10 cellular contexts compared by ENCODE assay signal in genomic region chr5:141757402-141757801, GRCh38.
DNase-seq lines count a peak whose midpoint lies in the region; ATAC-seq and TF ChIP-seq lines count a peak whose summit lies in the region.
"Had no signal": no experiment of that assay in that cellular context is flagged by ENCODE, and none has a peak within 500 bp of the region (broad histone marks: within the 10 kb centered on the region; RNA-seq: fewer than 3 reads in every experiment).

No MANE protein-coding gene starts in this region.

- POLR2A ChIA-PET in activated CD4-positive, alpha-beta memory T cell treated with anti-CD3 and anti-CD28 coated beads for 36 hours (lab: Charles Lee), result no interaction called here

- peaks cover 39% of the 10 kb centered on the region for H3K4me1 Mint-ChIP-seq in nephron progenitor cell
- peaks cover 5% of the 10 kb centered on the region for H3K4me1 Mint-ChIP-seq in activated CD4-positive, alpha-beta memory T cell treated with anti-CD3 and anti-CD28 coated beads for 36 hours (ENCODE audit: low read depth)

- no peak overlapping the region for H3K4me3 ChIP-seq in NB4 (ENCODE audit: low read depth, low read length)

- no peak for TF ChIP-seq POLR2A in NB4 (IDR thresholded peaks at IDR 0.05; ENCODE audit: extremely low read depth, insufficient read length)

- TF ChIP-seq CTCF in NB4 (IDR thresholded peaks at IDR 0.05; ENCODE audit: low read depth, low read length) (peak; percentile 24), nephron progenitor cell (IDR thresholded peaks at IDR 0.05) (peak; percentile 36)

- no peak overlapping the region for H3K4me3 Mint-ChIP-seq in nephron progenitor cell
- no peak overlapping the region for H3K4me3 Mint-ChIP-seq in activated CD4-positive, alpha-beta memory T cell treated with anti-CD3 and anti-CD28 coated beads for 36 hours
- H3K4me3 Mint-ChIP-seq: activated naive CD4-positive, alpha-beta T cell treated with anti-CD3 and anti-CD28 coated beads, Interleukin-2, amount 50 U/mL, for 24 hours had no signal

- H3K27me3 Mint-ChIP-seq in nephron progenitor cell (ENCODE audit: low read depth, poor library complexity), result peaks cover 98% of the 10 kb centered on the region
- H3K27me3 Mint-ChIP-seq in activated CD4-positive, alpha-beta memory T cell treated with anti-CD3 and anti-CD28 coated beads for 36 hours, result peaks cover 51% of the 10 kb centered on the region

- CTCF ChIA-PET in activated CD4-positive, alpha-beta memory T cell treated with anti-CD3 and anti-CD28 coated beads for 36 hours (lab: Charles Lee), result interaction anchor here (1.5 to 1.6 kb wide), 3 partner anchors 57 to 120 kb away, joined by 3 to 6 read pairs (median 5); no protein-coding TSS in a partner anchor

- intact Hi-C loops in activated CD4-positive, alpha-beta memory T cell treated with anti-CD3 and anti-CD28 coated beads for 36 hours (cut with micrococcal nuclease), result no loop called here

- H3K27ac Mint-ChIP-seq in nephron progenitor cell, result no peak overlapping the region
- H3K27ac Mint-ChIP-seq in activated CD4-positive, alpha-beta memory T cell treated with anti-CD3 and anti-CD28 coated beads for 36 hours, result no peak overlapping the region
- H3K27ac Mint-ChIP-seq: activated naive CD4-positive, alpha-beta T cell treated with anti-CD3 and anti-CD28 coated beads, Interleukin-2, amount 50 U/mL, for 24 hours had no signal

- H3K36me3 Mint-ChIP-seq in nephron progenitor cell (ENCODE audit: low read depth), result no peaks in the 10 kb centered on the region
- no peaks in the 10 kb centered on the region for H3K36me3 Mint-ChIP-seq in activated CD4-positive, alpha-beta memory T cell treated with anti-CD3 and anti-CD28 coated beads for 36 hours

- no peak for ATAC-seq in HG03439 (IDR thresholded peaks at IDR 0.05; ENCODE audit: unreplicated experiment)

- DNase-seq in Daoy (ENCODE audit: low read depth) (peak; percentile 54), NB4 (ENCODE audit: low read depth) (no peak), dermis blood vessel endothelial cell (peak; percentile 82), nephron progenitor cell (peak; percentile 26), OCI-M2 (lab: John Stamatoyannopoulos, UW; ENCODE audit: unreplicated experiment) (no peak), midbrain (lab: John Stamatoyannopoulos, UW) (no peak)
- DNase-seq in activated CD4-positive, alpha-beta memory T cell treated with anti-CD3 and anti-CD28 coated beads for 36 hours, result no peak
- DNase-seq: NCI-H187 treated with DMSO at 0.1 percent for 48 hours had no signal

- H3K9me3 Mint-ChIP-seq in nephron progenitor cell, result no peaks in the 10 kb centered on the region
- no peaks in the 10 kb centered on the region for H3K9me3 Mint-ChIP-seq in activated CD4-positive, alpha-beta memory T cell treated with anti-CD3 and anti-CD28 coated beads for 36 hours
- H3K9me3 Mint-ChIP-seq: activated naive CD4-positive, alpha-beta T cell treated with anti-CD3 and anti-CD28 coated beads, Interleukin-2, amount 50 U/mL, for 24 hours had no signal

Comparison
In these comparisons a context has a peak if more than half of its experiments do, and no peak if none do; other contexts are left out.
1. DNase-seq: peak in Daoy (single experiment), dermis blood vessel endothelial cell (single experiment) and nephron progenitor cell (single experiment); none in NB4 (single experiment), activated CD4-positive, alpha-beta memory T cell treated with anti-CD3 and anti-CD28 coated beads for 36 hours (single experiment), OCI-M2 (single experiment) and midbrain (single experiment).